ENCODE assay signal across 1 cellular context in genomic region chr19:16628984-16629691, GRCh38.
A peak's percentile ranks its signal among the peaks of the same experiment; 100 is the strongest.
TF ChIP-seq lines count a peak whose summit lies in the region.

No MANE protein-coding gene starts in this region.

TF ChIP-seq in K562, 482 proteins besides CTCF, POLR2A, EP300 and RAD21 (continues in another document):
- TF ChIP-seq NCOA6 (IDR thresholded peaks at IDR 0.05) = no peak
- no peak for TF ChIP-seq SREBF1 (IDR thresholded peaks at IDR 0.05; ENCODE audit: borderline replicate concordance, low read depth, low read length)
- TF ChIP-seq GABPB1 (CRISPR knock-in tag; IDR thresholded peaks at IDR 0.05) = no peak
- no peak for TF ChIP-seq XRCC5 (IDR thresholded peaks at IDR 0.05; ENCODE audit: low read depth, low read length)
- TF ChIP-seq SAFB (IDR thresholded peaks at IDR 0.05; ENCODE audit: borderline replicate concordance, low read depth, low read length) = no peak
- no peak for TF ChIP-seq PKNOX1 (IDR thresholded peaks at IDR 0.05)
- TF ChIP-seq RBM39 (optimal IDR thresholded peaks at IDR 0.05; ENCODE audit: low read depth, low read length) = peak; percentile 20
- no peak for TF ChIP-seq HNRNPL (IDR thresholded peaks at IDR 0.05; ENCODE audit: low read depth, low read length)
- TF ChIP-seq USF1 (CRISPR knock-in tag; IDR thresholded peaks at IDR 0.05) = 0 out of 2 replicates have a peak, but pooled peaks have one; percentile 18
- TF ChIP-seq PML (IDR thresholded peaks at IDR 0.05; ENCODE audit: low read length) = no peak
- TF ChIP-seq NFIC (IDR thresholded peaks at IDR 0.05) = peak; percentile 22; the same call in 1 of the 2 replicates
- no peak for TF ChIP-seq MXI1 (IDR thresholded peaks at IDR 0.05; ENCODE audit: low read depth, low read length)
- TF ChIP-seq TRIM25 (IDR thresholded peaks at IDR 0.05; ENCODE audit: borderline replicate concordance) = no peak
- TF ChIP-seq SIN3A (IDR thresholded peaks at IDR 0.05; ENCODE audit: borderline replicate concordance in 2 of 2, control insufficient read depth in 1 of 2, low read depth in 2 of 2, low read length in 2 of 2) = peak in 1 of 2 experiments; percentile 19; a peak in 1 of 4 replicates
- TF ChIP-seq ZNF121 (CRISPR knock-in tag; conservative IDR thresholded peaks at IDR 0.05) = no peak
- TF ChIP-seq NCOR1 (IDR thresholded peaks at IDR 0.05) = no peak; the same call in 1 of the 2 replicates
- no peak for TF ChIP-seq BMI1 (IDR thresholded peaks at IDR 0.05; ENCODE audit: low read length)
- no peak for TF ChIP-seq PHF8 (IDR thresholded peaks at IDR 0.05; ENCODE audit: borderline replicate concordance, low read length)
- no peak for TF ChIP-seq ZHX1 (conservative IDR thresholded peaks at IDR 0.05; ENCODE audit: low read length)
- no peak for TF ChIP-seq RREB1 (CRISPR knock-in tag; IDR thresholded peaks at IDR 0.05)
- peak; percentile 64 for TF ChIP-seq MGA (IDR thresholded peaks at IDR 0.05)
- TF ChIP-seq IRF9 (tag; IDR thresholded peaks at IDR 0.05) = no peak
- TF ChIP-seq NFRKB (IDR thresholded peaks at IDR 0.05; ENCODE audit: low read depth) = no peak
- no peak for TF ChIP-seq ZNF133 (CRISPR knock-in tag; IDR thresholded peaks at IDR 0.05)
- no peak for TF ChIP-seq PURB (CRISPR knock-in tag; IDR thresholded peaks at IDR 0.05; ENCODE audit: low read depth)
- no peak for TF ChIP-seq FOXJ3 (CRISPR knock-in tag; IDR thresholded peaks at IDR 0.05)
- no peak for TF ChIP-seq CGGBP1 (CRISPR knock-in tag; IDR thresholded peaks at IDR 0.05)
- TF ChIP-seq BHLHE40 (IDR thresholded peaks at IDR 0.05; ENCODE audit: low read length) = peak; percentile 40
